ENCODE assay signal across 1 cellular context in genomic region chr3:98856724-98857123, GRCh38.
TF ChIP-seq lines count a peak whose summit lies in the region.

No MANE protein-coding gene starts in this region.

TF ChIP-seq in SK-N-SH treated with all-trans-retinoic acid at 6 μM for 48 hours, 23 proteins besides CTCF, POLR2A, EP300 and RAD21 (continued from another document):
- TF ChIP-seq POU6F1 (CRISPR knock-in tag; IDR thresholded peaks at IDR 0.05; ENCODE audit: borderline replicate concordance, low read depth), result no peak
- no peak for TF ChIP-seq ESRRG (CRISPR knock-in tag; IDR thresholded peaks at IDR 0.05)
